In genomic region chr4:23838131-23838530, GRCh38 we compare ENCODE assay signal across 23 cellular contexts. TPM values are rescaled to one million over a fixed set of nuclear protein-coding genes. Genes with fewer than 3 reads are reported as not detected.
DNase-seq lines count a peak whose midpoint lies in the region; ATAC-seq and TF ChIP-seq lines count a peak whose summit lies in the region.
"Had no signal": no experiment of that assay in that cellular context is flagged by ENCODE, and none has a peak within 500 bp of the region (broad histone marks: within the 10 kb centered on the region; RNA-seq: fewer than 3 reads in every experiment).

No MANE protein-coding gene starts in this region.

- TF ChIP-seq CTCF in left ventricle myocardium inferior (IDR thresholded peaks at IDR 0.05; ENCODE audit: borderline replicate concordance) (no peak), HEK293 (tag by site-specific recombination; IDR thresholded peaks at IDR 0.05) (no peak), osteocyte (IDR thresholded peaks at IDR 0.05) (no peak), gastrocnemius medialis (IDR thresholded peaks at IDR 0.05 in 4 of 5, conservative IDR thresholded peaks at IDR 0.05 in 1 of 5) (no peak)

- in situ Hi-C loops in gastrocnemius medialis (cut with MboI; ENCODE audit: low sequenced_read_pairs in 4 of 4): no loop called here

- H3K4me3 ChIP-seq in left ventricle myocardium inferior (no peak overlapping the region), HEK293 (ENCODE audit: low read depth, low read length) (no peak overlapping the region), gastrocnemius medialis (no peak overlapping the region)
- H3K4me3 ChIP-seq: A549; BLaER1 treated with 17β-estradiol and CSF1 and Interleukin-3, amounts not matched to agents 10 nM and 100 nM; GM12878; HAP-1 had no signal

- H3K36me3 ChIP-seq in left ventricle myocardium inferior: no peaks in the 10 kb centered on the region
- H3K36me3 ChIP-seq in HEK293 (ENCODE audit: control insufficient read depth in 2 of 2, insufficient read depth in 1 of 2, low read length in 2 of 2): no peaks in the 10 kb centered on the region
- H3K36me3 ChIP-seq in gastrocnemius medialis: no peaks in the 10 kb centered on the region
- H3K36me3 ChIP-seq: BE2C; BLaER1 treated with 17β-estradiol and CSF1 and Interleukin-3, amounts not matched to agents 10 nM and 100 nM; HAP-1 had no signal

- CTCF ChIA-PET in HEK293 (lab: Yijun Ruan, JAX): no interaction called here

- intact Hi-C loops in left ventricle myocardium inferior (cut with micrococcal nuclease) (no loop called here), Right ventricle myocardium inferior (cut with DNase I) (no loop called here), gastrocnemius medialis (cut with DNase I; ENCODE audit: low total_unique reads) (no loop called here)

- no peaks in the 10 kb centered on the region for H3K27me3 Mint-ChIP-seq in osteocyte (ENCODE audit: unreplicated experiment)
- H3K27me3 Mint-ChIP-seq: CD4-positive, alpha-beta T cell; CD8-positive, alpha-beta memory T cell had no signal

- H3K4me1 ChIP-seq in left ventricle myocardium inferior: peaks cover 64% of the 10 kb centered on the region
- H3K4me1 ChIP-seq in HEK293 (ENCODE audit: control insufficient read depth, insufficient read depth, low read length): no peaks in the 10 kb centered on the region
- peaks cover 32 to 35% of the 10 kb centered on the region in 2 donors for H3K4me1 ChIP-seq in gastrocnemius medialis
- H3K4me1 ChIP-seq: A549, HAP-1 had no signal

- H3K27ac ChIP-seq in left ventricle myocardium inferior (replicated peaks) (peak overlapping the region; percentile 53), HEK293 (ENCODE audit: extremely low read depth, low read depth, low read length) (no peak overlapping the region), gastrocnemius medialis (peak overlapping the region; percentile 0 to 71 (median 68))
- H3K27ac ChIP-seq: A549; BLaER1 treated with 17β-estradiol and CSF1 and Interleukin-3, amounts not matched to agents 10 nM and 100 nM had no signal

- no peak for DNase-seq in left ventricle myocardium inferior
- no peak for DNase-seq in Right ventricle myocardium inferior (ENCODE audit: missing footprints)
- no peak for DNase-seq in osteocyte (ENCODE audit: extremely low spot score, unreplicated experiment)
- no peak for DNase-seq in gastrocnemius medialis
- DNase-seq: 8988T; ACHN; AML-193; BE2C; CD4-positive, alpha-beta T cell; CD8-positive, alpha-beta memory T cell; DMS 273 treated with DMSO at 0.1 percent for 48 hours; DMS79; EL; GDM1; GOT3 had no signal

- POLR2A ChIA-PET in HEK293 (lab: Yijun Ruan, JAX): no interaction called here

- H3K27me3 ChIP-seq in left ventricle myocardium inferior (ENCODE audit: low read depth): no peaks in the 10 kb centered on the region
- no peaks in the 10 kb centered on the region for H3K27me3 ChIP-seq in gastrocnemius medialis
- H3K27me3 ChIP-seq: BE2C; BLaER1 treated with 17β-estradiol and CSF1 and Interleukin-3, amounts not matched to agents 10 nM and 100 nM had no signal

- no peak for TF ChIP-seq POLR2A in gastrocnemius medialis (IDR thresholded peaks at IDR 0.05)

- H3K36me3 Mint-ChIP-seq in osteocyte (ENCODE audit: unreplicated experiment): peaks cover 1% of the 10 kb centered on the region
- H3K36me3 Mint-ChIP-seq: CD14-positive monocyte; CD8-positive, alpha-beta memory T cell had no signal

- ATAC-seq in Right ventricle myocardium inferior: no peak
- ATAC-seq in gastrocnemius medialis: no peak
- no peak for ATAC-seq in HG03097 (IDR thresholded peaks at IDR 0.05; ENCODE audit: low FRiP score, unreplicated experiment)
- no peak for ATAC-seq in GM18868 (IDR thresholded peaks at IDR 0.05; ENCODE audit: unreplicated experiment)
- ATAC-seq: A549, GM12878 had no signal

- H3K9me3 ChIP-seq in left ventricle myocardium inferior (replicated peaks): no peaks in the 10 kb centered on the region
- no peaks in the 10 kb centered on the region for H3K9me3 ChIP-seq in HEK293 (ENCODE audit: control insufficient read depth, insufficient read depth, low read depth, low read length)
- H3K9me3 ChIP-seq in gastrocnemius medialis: no peaks in the 10 kb centered on the region
- H3K9me3 ChIP-seq: A549, BE2C, HAP-1 had no signal

- H3K9me3 Mint-ChIP-seq in osteocyte (ENCODE audit: unreplicated experiment): peaks cover 4% of the 10 kb centered on the region
- H3K9me3 Mint-ChIP-seq: CD4-positive, alpha-beta T cell had no signal

- no peak overlapping the region for H3K4me3 Mint-ChIP-seq in osteocyte (ENCODE audit: unreplicated experiment)
- H3K4me3 Mint-ChIP-seq: CD14-positive monocyte; CD4-positive, alpha-beta T cell; CD8-positive, alpha-beta memory T cell had no signal

- peaks cover 26% of the 10 kb centered on the region for H3K4me1 Mint-ChIP-seq in osteocyte (ENCODE audit: unreplicated experiment)
- H3K4me1 Mint-ChIP-seq: CD14-positive monocyte; CD8-positive, alpha-beta memory T cell had no signal

- H3K27ac Mint-ChIP-seq in osteocyte (ENCODE audit: unreplicated experiment): peak overlapping the region; percentile 75
- H3K27ac Mint-ChIP-seq: CD14-positive monocyte; CD4-positive, alpha-beta T cell; CD8-positive, alpha-beta memory T cell had no signal

TF ChIP-seq in HEK293, 187 proteins besides CTCF, POLR2A, EP300 and RAD21:
- TF ChIP-seq EGR2 (tag by site-specific recombination; IDR thresholded peaks at IDR 0.05; ENCODE audit: low read depth) (peak; percentile 70), ZNF514 (tag by site-specific recombination; IDR thresholded peaks at IDR 0.05) (no peak), ZNF423 (tag by site-specific recombination; IDR thresholded peaks at IDR 0.05) (no peak), ZFHX2 (tag by site-specific recombination; conservative IDR thresholded peaks at IDR 0.05) (peak; percentile 52), ZSCAN4 (tag by site-specific recombination; IDR thresholded peaks at IDR 0.05) (no peak), PRDM1 (tag by site-specific recombination; IDR thresholded peaks at IDR 0.05) (no peak), ZNF16 (tag by site-specific recombination; IDR thresholded peaks at IDR 0.05; ENCODE audit: low read depth) (no peak), ZNF623 (tag by site-specific recombination; IDR thresholded peaks at IDR 0.05) (no peak), ZNF26 (tag by site-specific recombination; IDR thresholded peaks at IDR 0.05) (no peak), ZNF560 (tag by site-specific recombination; IDR thresholded peaks at IDR 0.05; ENCODE audit: borderline replicate concordance) (no peak), ZNF600 (tag by site-specific recombination; IDR thresholded peaks at IDR 0.05) (no peak), YY1 (tag by site-specific recombination; IDR thresholded peaks at IDR 0.05) (no peak)

RNA-seq across cellular contexts. Expression of gene PPARGC1A, which starts 51.7 kb away (rescaled TPM):
- total RNA-seq in left ventricle myocardium inferior (108 TPM), Right ventricle myocardium inferior (77.5 TPM), osteocyte (10.2 and 11.8 TPM in 2 replicates), gastrocnemius medialis (10 to 100 TPM; 30.6 to 68.9 (median 52.3) TPM)
- total RNA-seq: CD4-positive, alpha-beta T cell; CD8-positive, alpha-beta memory T cell had no signal
